ENCODE assay signal across 2 cellular contexts in the genomic region with DNA sequence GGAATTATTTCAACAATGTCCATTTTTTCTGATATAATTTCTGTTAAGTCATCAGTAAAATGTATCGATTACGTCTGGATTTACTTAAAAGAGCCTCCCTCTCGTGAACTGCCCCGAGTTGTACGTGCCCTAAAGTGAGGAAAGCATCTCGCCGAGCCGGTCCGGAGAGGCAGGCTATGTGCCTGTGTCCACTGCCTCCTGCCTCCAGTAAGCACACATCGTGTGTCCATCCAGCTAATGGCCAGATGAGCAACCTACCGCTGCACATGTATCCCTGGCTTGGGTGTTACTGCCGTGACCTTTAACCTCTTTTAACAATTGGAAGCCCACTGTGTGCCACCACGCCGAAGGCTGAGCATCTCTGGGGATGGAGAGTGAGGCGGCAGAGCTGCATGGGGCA.
TF ChIP-seq lines count a peak whose summit lies in the region.

No MANE protein-coding gene starts in this region.

TF ChIP-seq in IMR-90, 13 proteins besides CTCF, POLR2A, EP300 and RAD21:
- TF ChIP-seq, protein P1, sequence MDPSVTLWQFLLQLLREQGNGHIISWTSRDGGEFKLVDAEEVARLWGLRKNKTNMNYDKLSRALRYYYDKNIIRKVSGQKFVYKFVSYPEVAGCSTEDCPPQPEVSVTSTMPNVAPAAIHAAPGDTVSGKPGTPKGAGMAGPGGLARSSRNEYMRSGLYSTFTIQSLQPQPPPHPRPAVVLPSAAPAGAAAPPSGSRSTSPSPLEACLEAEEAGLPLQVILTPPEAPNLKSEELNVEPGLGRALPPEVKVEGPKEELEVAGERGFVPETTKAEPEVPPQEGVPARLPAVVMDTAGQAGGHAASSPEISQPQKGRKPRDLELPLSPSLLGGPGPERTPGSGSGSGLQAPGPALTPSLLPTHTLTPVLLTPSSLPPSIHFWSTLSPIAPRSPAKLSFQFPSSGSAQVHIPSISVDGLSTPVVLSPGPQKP (IDR thresholded peaks at IDR 0.05; ENCODE audit: borderline replicate concordance, low read depth, low read length), result no peak
- TF ChIP-seq RFX5 (IDR thresholded peaks at IDR 0.05; ENCODE audit: low read depth, low read length) (no peak), SMC3 (IDR thresholded peaks at IDR 0.05; ENCODE audit: low read depth, low read length) (no peak), MXI1 (IDR thresholded peaks at IDR 0.05; ENCODE audit: borderline replicate concordance, low read depth, low read length) (no peak), CHD1 (IDR thresholded peaks at IDR 0.05; ENCODE audit: low read depth, low read length) (no peak), NFE2L2 (IDR thresholded peaks at IDR 0.05; ENCODE audit: low read depth, low read length) (no peak), MAFK (IDR thresholded peaks at IDR 0.05; ENCODE audit: low read depth, low read length) (no peak), MAZ (IDR thresholded peaks at IDR 0.05; ENCODE audit: borderline replicate concordance, low read depth, low read length) (no peak), FOS (IDR thresholded peaks at IDR 0.05; ENCODE audit: low read depth, low read length) (no peak)
- TF ChIP-seq, protein P2, sequence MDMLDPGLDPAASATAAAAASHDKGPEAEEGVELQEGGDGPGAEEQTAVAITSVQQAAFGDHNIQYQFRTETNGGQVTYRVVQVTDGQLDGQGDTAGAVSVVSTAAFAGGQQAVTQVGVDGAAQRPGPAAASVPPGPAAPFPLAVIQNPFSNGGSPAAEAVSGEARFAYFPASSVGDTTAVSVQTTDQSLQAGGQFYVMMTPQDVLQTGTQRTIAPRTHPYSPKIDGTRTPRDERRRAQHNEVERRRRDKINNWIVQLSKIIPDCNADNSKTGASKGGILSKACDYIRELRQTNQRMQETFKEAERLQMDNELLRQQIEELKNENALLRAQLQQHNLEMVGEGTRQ (IDR thresholded peaks at IDR 0.05; ENCODE audit: low read depth, low read length), result no peak

TF ChIP-seq in K562, 482 proteins besides CTCF, POLR2A, EP300 and RAD21:
- TF ChIP-seq TAF7 (tag; IDR thresholded peaks at IDR 0.05), result no peak
- no peak; the same call in 1 of the 2 replicates for TF ChIP-seq NR2C1 (IDR thresholded peaks at IDR 0.05)
- peak; percentile 42; the same call in 1 of the 2 replicates for TF ChIP-seq NR2C1 (tag; IDR thresholded peaks at IDR 0.05)
- no peak for TF ChIP-seq ZNF212 (CRISPR knock-in tag; IDR thresholded peaks at IDR 0.05)
- no peak for TF ChIP-seq HDAC8 (tag; IDR thresholded peaks at IDR 0.05)
- TF ChIP-seq NCOR1 (IDR thresholded peaks at IDR 0.05), result no peak
- peak; percentile 37; the same call in 1 of the 2 replicates for TF ChIP-seq ZNF316 (IDR thresholded peaks at IDR 0.05)
- TF ChIP-seq C11orf30 (IDR thresholded peaks at IDR 0.05; ENCODE audit: low read depth), result peak; percentile 28; the same call in 1 of the 2 replicates
- no peak for TF ChIP-seq ZNF239 (CRISPR knock-in tag; IDR thresholded peaks at IDR 0.05)
- TF ChIP-seq NR2C2 (CRISPR knock-in tag; IDR thresholded peaks at IDR 0.05), result peak; percentile 75; the same call in 1 of the 2 replicates
- no peak for TF ChIP-seq NR2C2 (tag; IDR thresholded peaks at IDR 0.05)
TF ChIP-seq in K562: peak in this region for 4.
